Comparison of ENCODE assay signal across 11 cellular contexts in genomic region chr2:184646177-184646576, GRCh38. TPM values are rescaled to one million over a fixed set of nuclear protein-coding genes. Genes with fewer than 3 reads are reported as not detected.
DNase-seq lines count a peak whose midpoint lies in the region; ATAC-seq and TF ChIP-seq lines count a peak whose summit lies in the region.
"Had no signal": no experiment of that assay in that cellular context is flagged by ENCODE, and none has a peak within 500 bp of the region (broad histone marks: within the 10 kb centered on the region; RNA-seq: fewer than 3 reads in every experiment).

No MANE protein-coding gene starts in this region.

- no peaks in the 10 kb centered on the region for H3K27me3 ChIP-seq in tibial artery
- no peaks in the 10 kb centered on the region for H3K27me3 ChIP-seq in CD4-positive, alpha-beta T cell (ENCODE audit: control insufficient read depth, insufficient read depth, low read length)
- no peaks in the 10 kb centered on the region for H3K27me3 ChIP-seq in prostate gland (replicated peaks; ENCODE audit: insufficient read depth)

- H3K9me3 Mint-ChIP-seq in CD4-positive, alpha-beta T cell = peaks cover 10% of the 10 kb centered on the region
- H3K9me3 Mint-ChIP-seq: T-helper 1 cell treated with Interleukin-12 subunit alpha and Interleukin-12 subunit beta and Interleukin-4 antibody, amounts not matched to agents 30 μg/mL and 1 μg/mL, for 36 hours had no signal

- intact Hi-C loops in tibial artery (cut with DNase I; ENCODE audit: low total_unique reads) (no loop called here), prostate gland (cut with DNase I) (no loop called here)
- intact Hi-C loops in CD4-positive, alpha-beta T cell (cut with DNase I, micrococcal nuclease) = no loop called here

- H3K36me3 ChIP-seq in tibial artery (no peaks in the 10 kb centered on the region), prostate gland (no peaks in the 10 kb centered on the region)

- peak; percentile 52 for ATAC-seq in GM21576 (IDR thresholded peaks at IDR 0.05; ENCODE audit: unreplicated experiment)
- ATAC-seq in CD4-positive, alpha-beta T cell (ENCODE audit: poor library complexity) = no peak

- TF ChIP-seq CTCF in AG09319 (IDR thresholded peaks at IDR 0.05; ENCODE audit: low read depth, low read length) = no peak
- no peak for TF ChIP-seq CTCF in fibroblast of pulmonary artery (IDR thresholded peaks at IDR 0.05; ENCODE audit: low read length, missing control alignments)
- TF ChIP-seq CTCF in tibial artery (IDR thresholded peaks at IDR 0.05) = no peak
- TF ChIP-seq CTCF in CD4-positive, alpha-beta T cell (IDR thresholded peaks at IDR 0.05) = no peak
- no peak for TF ChIP-seq CTCF in prostate gland (IDR thresholded peaks at IDR 0.05)

- H3K27ac ChIP-seq in tibial artery = no peak overlapping the region
- no peak overlapping the region for H3K27ac ChIP-seq in CD4-positive, alpha-beta T cell (ENCODE audit: low read depth, low read length)
- no peak overlapping the region for H3K27ac ChIP-seq in prostate gland

- no peaks in the 10 kb centered on the region for H3K9me3 ChIP-seq in tibial artery
- no peaks in the 10 kb centered on the region for H3K9me3 ChIP-seq in CD4-positive, alpha-beta T cell (ENCODE audit: control insufficient read depth, low read length)
- H3K9me3 ChIP-seq in prostate gland = no peaks in the 10 kb centered on the region

- H3K4me1 ChIP-seq in tibial artery = no peaks in the 10 kb centered on the region
- no peaks in the 10 kb centered on the region for H3K4me1 ChIP-seq in prostate gland (replicated peaks)

- CTCF ChIA-PET in CD4-positive, alpha-beta T cell (lab: Charles Lee) = no interaction called here

- TF ChIP-seq POLR2A in prostate gland (IDR thresholded peaks at IDR 0.05) = no peak

- POLR2A ChIA-PET in CD4-positive, alpha-beta T cell (lab: Charles Lee) = no interaction called here

- peak; percentile 24 for DNase-seq in AG09319 (ENCODE audit: extremely low read depth, low read depth)
- DNase-seq in M059J (ENCODE audit: low read depth) = peak; percentile 34
- peak; percentile 33 for DNase-seq in fibroblast of pulmonary artery (ENCODE audit: low read depth)
- no peak for DNase-seq in tibial artery
- DNase-seq in stimulated activated CD4-positive, alpha-beta T cell treated with anti-CD3 and anti-CD28 coated beads, Interleukin-4, amount 100 ng/mL, for 24 hours = no peak
- DNase-seq in CD4-positive, alpha-beta T cell = no peak
- no peak for DNase-seq in prostate gland (ENCODE audit: low spot score)
- DNase-seq: activated naive CD8-positive, alpha-beta T cell treated with anti-CD3 and anti-CD28 coated beads, Interleukin-2, amount 10 ng/mL, durations not matched to agents 7 days and 5 days; NCI-H1092 had no signal

- H3K27me3 Mint-ChIP-seq in CD4-positive, alpha-beta T cell = no peaks in the 10 kb centered on the region
- H3K27me3 Mint-ChIP-seq: activated naive CD8-positive, alpha-beta T cell treated with anti-CD3 and anti-CD28 coated beads, Interleukin-2, amount 10 ng/mL, durations not matched to agents 7 days and 5 days had no signal

- H3K27ac Mint-ChIP-seq in CD4-positive, alpha-beta T cell = no peak overlapping the region
- H3K27ac Mint-ChIP-seq: activated naive CD8-positive, alpha-beta T cell treated with anti-CD3 and anti-CD28 coated beads, Interleukin-2, amount 10 ng/mL, durations not matched to agents 7 days and 5 days; T-helper 1 cell treated with Interleukin-12 subunit alpha and Interleukin-12 subunit beta and Interleukin-4 antibody, amounts not matched to agents 30 μg/mL and 1 μg/mL, for 36 hours had no signal

- H3K4me1 Mint-ChIP-seq in CD4-positive, alpha-beta T cell (ENCODE audit: low read depth) = no peaks in the 10 kb centered on the region
- H3K4me1 Mint-ChIP-seq: activated naive CD8-positive, alpha-beta T cell treated with anti-CD3 and anti-CD28 coated beads, Interleukin-2, amount 10 ng/mL, durations not matched to agents 7 days and 5 days had no signal

- no peak overlapping the region for H3K4me3 Mint-ChIP-seq in CD4-positive, alpha-beta T cell
- H3K4me3 Mint-ChIP-seq: activated naive CD8-positive, alpha-beta T cell treated with anti-CD3 and anti-CD28 coated beads, Interleukin-2, amount 10 ng/mL, durations not matched to agents 7 days and 5 days; T-helper 1 cell treated with Interleukin-12 subunit alpha and Interleukin-12 subunit beta and Interleukin-4 antibody, amounts not matched to agents 30 μg/mL and 1 μg/mL, for 36 hours had no signal

- H3K4me3 ChIP-seq in fibroblast of pulmonary artery (replicated peaks; ENCODE audit: low read depth, low read length) (no peak overlapping the region), tibial artery (no peak overlapping the region), prostate gland (no peak overlapping the region)

- H3K36me3 Mint-ChIP-seq in CD4-positive, alpha-beta T cell (ENCODE audit: low read depth) = no peaks in the 10 kb centered on the region
- H3K36me3 Mint-ChIP-seq: activated naive CD8-positive, alpha-beta T cell treated with anti-CD3 and anti-CD28 coated beads, Interleukin-2, amount 10 ng/mL, durations not matched to agents 7 days and 5 days had no signal

- 78% methylated on average over 2 of the region's 2 CpGs for WGBS in prostate gland

RNA-seq across cellular contexts. Expression of gene ZNF804A, which starts 47.8 kb away (rescaled TPM):
- 1.1 and 1.6 TPM in 2 replicates for total RNA-seq in M059J (2014; rRNA removed; shearing (Covaris generic))
- total RNA-seq in CD4-positive, alpha-beta T cell = not detected
- total RNA-seq in prostate gland = under 1 TPM; 0.41 to 0.80 TPM

Comparison
In these comparisons a context has a peak if more than half of its experiments do, and no peak if none do; other contexts are left out.
1. DNase-seq: peak in AG09319 (single experiment), M059J (single experiment) and fibroblast of pulmonary artery (single experiment); none in tibial artery (0 of 2), stimulated activated CD4-positive, alpha-beta T cell treated with anti-CD3 and anti-CD28 coated beads, Interleukin-4, amount 100 ng/mL, for 24 hours (single experiment), CD4-positive, alpha-beta T cell (0 of 10) and prostate gland (single experiment).